23 cellular contexts compared by ENCODE assay signal in the genomic region with DNA sequence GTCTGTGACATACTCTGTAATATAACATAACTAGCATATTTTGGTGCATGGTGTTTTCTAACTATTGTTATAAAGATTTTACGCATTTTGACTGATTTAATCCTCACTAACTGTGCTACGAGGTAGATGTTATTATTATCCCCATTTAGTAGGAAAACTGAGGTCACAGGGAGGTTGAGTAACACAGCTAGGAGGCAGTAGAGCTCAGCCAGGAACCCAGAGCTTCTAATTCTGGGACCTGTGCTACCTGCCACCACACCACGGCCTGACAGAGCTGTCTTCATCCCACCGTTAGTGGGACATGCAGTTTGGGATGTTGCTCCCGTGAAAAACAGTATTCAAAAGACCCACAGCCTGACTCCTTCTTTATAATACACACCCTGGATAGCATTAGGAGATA.
A peak's percentile ranks its signal among the peaks of the same experiment; 100 is the strongest.
DNase-seq lines count a peak whose midpoint lies in the region; ATAC-seq and TF ChIP-seq lines count a peak whose summit lies in the region.
"Had no signal": no experiment of that assay in that cellular context is flagged by ENCODE, and none has a peak within 500 bp of the region (broad histone marks: within the 10 kb centered on the region; RNA-seq: fewer than 3 reads in every experiment).

No MANE protein-coding gene starts in this region.

- H3K4ac ChIP-seq in H9 (ENCODE audit: low read depth, low read length) = no peak overlapping the region
- H3K4ac ChIP-seq in mesendoderm (ENCODE audit: low read depth, low read length) = no peak overlapping the region

- H2AK5ac ChIP-seq in H9 (ENCODE audit: insufficient read length, low read length) (no peak overlapping the region), mesendoderm (ENCODE audit: low read length) (no peak overlapping the region)

- no peak for ATAC-seq in GM21381 (IDR thresholded peaks at IDR 0.05; ENCODE audit: unreplicated experiment)
- no peak for ATAC-seq in HG03520 (IDR thresholded peaks at IDR 0.05; ENCODE audit: unreplicated experiment)
- ATAC-seq: A549; CD8-positive, alpha-beta T cell had no signal

- H3K4me3 Mint-ChIP-seq in H9 = no peak overlapping the region
- H3K4me3 Mint-ChIP-seq: CD8-positive, alpha-beta T cell had no signal

- H3K56ac ChIP-seq in H9 (ENCODE audit: insufficient read length, low read depth, low read length) (no peak overlapping the region), mesendoderm (ENCODE audit: low read length) (no peak overlapping the region)

- H3K27me3 Mint-ChIP-seq in H9 (ENCODE audit: low read depth) = no peaks in the 10 kb centered on the region

- H3K27ac Mint-ChIP-seq in H9 = no peak overlapping the region
- H3K27ac Mint-ChIP-seq: CD8-positive, alpha-beta T cell had no signal

- H2BK5ac ChIP-seq in H9 (ENCODE audit: insufficient read length, low read length) = no peak overlapping the region
- no peak overlapping the region for H2BK5ac ChIP-seq in mesendoderm (ENCODE audit: low read length)

- no peak overlapping the region for H3K18ac ChIP-seq in H9 (ENCODE audit: insufficient read length, low read depth, low read length)
- no peak overlapping the region for H3K18ac ChIP-seq in mesendoderm (ENCODE audit: low read length)

- no peak overlapping the region for H3K14ac ChIP-seq in H9 (ENCODE audit: insufficient read depth, low read length)

- H3K27me3 ChIP-seq in H9 (ENCODE audit: insufficient read depth, low read length) = no peaks in the 10 kb centered on the region
- H3K27me3 ChIP-seq in WERI-Rb-1 (ENCODE audit: insufficient read depth, low read depth, severe bottlenecking) = no peaks in the 10 kb centered on the region
- no peaks in the 10 kb centered on the region for H3K27me3 ChIP-seq in mesendoderm (ENCODE audit: insufficient read depth, low read length, poor library complexity)
- H3K27me3 ChIP-seq: MG63 had no signal

- H3K9ac ChIP-seq in H9 (ENCODE audit: extremely low read depth, insufficient read length, low read length) = no peak overlapping the region
- H3K9ac ChIP-seq in mesendoderm (ENCODE audit: low read length) = no peak overlapping the region

- no peak overlapping the region for H3K27ac ChIP-seq in C4-2B
- no peak overlapping the region for H3K27ac ChIP-seq in H9 (ENCODE audit: insufficient read length, low read depth, low read length)
- no peak overlapping the region for H3K27ac ChIP-seq in WERI-Rb-1
- no peak overlapping the region for H3K27ac ChIP-seq in mesendoderm (ENCODE audit: low read depth, low read length)
- H3K27ac ChIP-seq: A549, SK-N-MC had no signal

- no peak overlapping the region for H3K4me3 ChIP-seq in WERI-Rb-1 (ENCODE audit: low read depth, low read length)
- H3K4me3 ChIP-seq in mesendoderm (ENCODE audit: low read length) = no peak overlapping the region
- H3K4me3 ChIP-seq: A549, HAP-1, MG63, SK-N-MC had no signal

- DNase-seq in H9 (no peak), WERI-Rb-1 (no peak), mesendoderm (peak; percentile 13)
- no peak for DNase-seq in activated CD4-positive, alpha-beta T cell treated with anti-CD3 and anti-CD28 coated beads, Interleukin-2, amount 50 U/mL, for 48 hours
- DNase-seq: AML-193; C1 segment of cervical spinal cord; Caco-2; CD8-positive, alpha-beta T cell; DMS79 treated with DMSO at 0.1 percent for 48 hours; KBM-7; MG63; NCI-H1105 treated with DMSO at 0.1 percent for 48 hours; NCI-H146; NCI-H2029 treated with DMSO at 0.1 percent for 48 hours; NCI-H446 treated with DMSO at 0.1 percent for 48 hours; NCI-H526; SIG-M5 had no signal

- H3K23me2 ChIP-seq in H9 (ENCODE audit: insufficient read length, low read depth, low read length, poor library complexity, severe bottlenecking) = no peaks in the 10 kb centered on the region

- peak; percentile 31 for TF ChIP-seq CTCF in C4-2B (conservative IDR thresholded peaks at IDR 0.05)
- peak; percentile 58; the same call in 2 of the 3 replicates for TF ChIP-seq CTCF in H9 (conservative IDR thresholded peaks at IDR 0.05)
- TF ChIP-seq CTCF in WERI-Rb-1 (IDR thresholded peaks at IDR 0.05; ENCODE audit: low read depth, low read length) = 0 out of 2 replicates have a peak, but pooled peaks have one; percentile 18

- no peak overlapping the region for H2AFZ ChIP-seq in H9 (ENCODE audit: low read length)

- no peaks in the 10 kb centered on the region for H3K36me3 Mint-ChIP-seq in H9 (ENCODE audit: insufficient read depth in 1 of 3, low read depth in 3 of 3)
- H3K36me3 Mint-ChIP-seq: CD8-positive, alpha-beta T cell had no signal

- no peak overlapping the region for H3T11ph ChIP-seq in H9 (ENCODE audit: low read length)

- H2BK15ac ChIP-seq in H9 (ENCODE audit: low read depth, low read length) = no peak overlapping the region
- H2BK15ac ChIP-seq in mesendoderm (replicated peaks; ENCODE audit: low read depth) = no peak overlapping the region

- H3K79me2 ChIP-seq in H9 (ENCODE audit: insufficient read depth, low read length) = no peaks in the 10 kb centered on the region
- no peaks in the 10 kb centered on the region for H3K79me2 ChIP-seq in mesendoderm (ENCODE audit: control insufficient read depth, insufficient read depth, low read length)

- H2BK120ac ChIP-seq in H9 (ENCODE audit: low read depth, low read length, poor library complexity, severe bottlenecking) (no peak overlapping the region), mesendoderm (ENCODE audit: low read depth, low read length) (no peak overlapping the region)

- no peak overlapping the region for H3K23ac ChIP-seq in H9 (ENCODE audit: insufficient read length, low read depth, low read length)
- no peak overlapping the region for H3K23ac ChIP-seq in mesendoderm (ENCODE audit: low read length)

- H3K9me3 ChIP-seq in H9 (ENCODE audit: control insufficient read depth, low read depth, low read length) (no peaks in the 10 kb centered on the region), WERI-Rb-1 (ENCODE audit: severe bottlenecking) (no peaks in the 10 kb centered on the region)
- H3K9me3 ChIP-seq: Caco-2, HAP-1, MG63 had no signal

- H2BK20ac ChIP-seq in H9 (ENCODE audit: low read depth, low read length, poor library complexity, severe bottlenecking) = no peak overlapping the region

- H3K79me1 ChIP-seq in H9 (ENCODE audit: insufficient read depth, low read depth, low read length, poor library complexity, severe bottlenecking) (no peaks in the 10 kb centered on the region), mesendoderm (ENCODE audit: low read length) (no peaks in the 10 kb centered on the region)

- H3K4me2 ChIP-seq in H9 (ENCODE audit: insufficient read depth, insufficient read length, low read length) (no peak overlapping the region), mesendoderm (ENCODE audit: low read length) (no peak overlapping the region)
- H3K4me2 ChIP-seq: A549 had no signal

- H3K4me1 ChIP-seq in H9 (ENCODE audit: insufficient read depth, low read length) (no peaks in the 10 kb centered on the region), mesendoderm (ENCODE audit: control insufficient read depth, low read depth, low read length) (no peaks in the 10 kb centered on the region)
- H3K4me1 ChIP-seq: A549, Caco-2, HAP-1 had no signal

- no peaks in the 10 kb centered on the region for H4K20me1 ChIP-seq in H9 (ENCODE audit: control insufficient read depth, insufficient read depth, insufficient read length)

- WGBS in H9 (ENCODE audit: extremely low coverage, insufficient read length, low lambda C conversion rate) = no CpG with 5 or more reads among the region's 5 CpGs
- no CpG with 5 or more reads among the region's 5 CpGs for WGBS in mesendoderm (ENCODE audit: extremely low coverage, insufficient coverage, low lambda C conversion rate)

- H4K8ac ChIP-seq in H9 (replicated peaks; ENCODE audit: insufficient read length, low read depth, low read length) (no peak overlapping the region), mesendoderm (ENCODE audit: low read depth, low read length) (no peak overlapping the region)

- no peak overlapping the region for H2BK12ac ChIP-seq in H9 (ENCODE audit: insufficient read length, low read depth, low read length)

- H4K5ac ChIP-seq in H9 (ENCODE audit: insufficient read length, low read depth, low read length) = no peak overlapping the region
- H4K5ac ChIP-seq in mesendoderm (ENCODE audit: low read length) = no peak overlapping the region

- no peaks in the 10 kb centered on the region for H3K4me1 Mint-ChIP-seq in H9

- no peaks in the 10 kb centered on the region for H3K36me3 ChIP-seq in WERI-Rb-1
- H3K36me3 ChIP-seq in mesendoderm (ENCODE audit: control insufficient read depth, insufficient read depth, low read length) = no peaks in the 10 kb centered on the region
- H3K36me3 ChIP-seq: HAP-1, MG63 had no signal

- H3K9me3 Mint-ChIP-seq in H9 = peaks cover 0 to 4% of the 10 kb centered on the region in 2 experiments; a peak in 1 of 5 replicates
- H3K9me3 Mint-ChIP-seq: CD8-positive, alpha-beta T cell had no signal

- no peak overlapping the region for H4K91ac ChIP-seq in H9 (ENCODE audit: insufficient read length, low read depth, low read length)
